27 cellular contexts compared by ENCODE assay signal in genomic region chr6:34984416-34984815, GRCh38.
"Had no signal": no experiment of that assay in that cellular context is flagged by ENCODE, and none has a peak within 500 bp of the region (broad histone marks: within the 10 kb centered on the region; RNA-seq: fewer than 3 reads in every experiment).

No MANE protein-coding gene starts in this region.

- H3K27ac Mint-ChIP-seq: endodermal cell, mesothelial cell of epicardium had no signal

- H3K4me3 ChIP-seq: coronary artery, dorsolateral prefrontal cortex, esophagus squamous epithelium, gastrocnemius medialis, heart right ventricle, left lung, lower lobe of right lung, mucosa of descending colon had no signal

- H3K27ac ChIP-seq: coronary artery, epithelial cell of prostate, esophagus squamous epithelium, gastrocnemius medialis, heart right ventricle, left lung, lower lobe of right lung had no signal

- H3K4me1 ChIP-seq: left lung had no signal

- H3K27me3 ChIP-seq: dorsolateral prefrontal cortex, esophagus squamous epithelium, gastrocnemius medialis, heart right ventricle, left lung had no signal

- DNase-seq: dermis blood vessel endothelial cell; dorsolateral prefrontal cortex; effector CD4-positive, alpha-beta T cell; effector memory CD8-positive, alpha-beta T cell; endodermal cell; erythroblast; esophagus squamous epithelium; foreskin fibroblast; foreskin melanocyte; gastrocnemius medialis; glutamatergic neuron; head of caudate nucleus; heart right ventricle; hippocampal formation; left cardiac atrium; left lung; left ventricle myocardium superior; lower lobe of right lung; mesenchymal stem cell; mucosa of descending colon had no signal

- H3K4me3 Mint-ChIP-seq: effector memory CD8-positive, alpha-beta T cell; endodermal cell; mesothelial cell of epicardium had no signal

- H3K9me3 Mint-ChIP-seq: effector memory CD8-positive, alpha-beta T cell; endodermal cell; mesothelial cell of epicardium had no signal

- FAIRE-seq: colon, endometrium, islet of Langerhans, keratinocyte had no signal

- H3K27me3 Mint-ChIP-seq: effector memory CD8-positive, alpha-beta T cell had no signal
